8 cellular contexts compared by ENCODE assay signal in genomic region chr11:118565062-118565461, GRCh38. TPM values are rescaled to one million over a fixed set of nuclear protein-coding genes. Genes with fewer than 3 reads are reported as not detected.
A peak's percentile ranks its signal among the peaks of the same experiment; 100 is the strongest.
DNase-seq lines count a peak whose midpoint lies in the region; ATAC-seq, FAIRE-seq and TF ChIP-seq lines count a peak whose summit lies in the region.

No MANE protein-coding gene starts in this region.

- in situ Hi-C loops in K562 (cut with MboI), result no loop called here
- in situ Hi-C loops in transverse colon (cut with MboI; ENCODE audit: low pct_ligation_motif_present in 1 of 4, low pct_unique_long_range_greater_than_20kb in 1 of 4, low sequenced_read_pairs in 3 of 4), result no loop called here

- H3K27ac Mint-ChIP-seq in activated CD8-positive, alpha-beta memory T cell treated with anti-CD3 and anti-CD28 coated beads, Interleukin-2, amount 10 ng/mL, durations not matched to agents 7 days and 5 days, result no peak overlapping the region

- H3K4me3 Mint-ChIP-seq in activated CD8-positive, alpha-beta memory T cell treated with anti-CD3 and anti-CD28 coated beads, Interleukin-2, amount 10 ng/mL, durations not matched to agents 7 days and 5 days, result peak overlapping the region; percentile 37

- H3K4me3 ChIP-seq in K562 (no peak overlapping the region), lower lobe of right lung (peak overlapping the region; percentile 68), transverse colon (peak overlapping the region in 3 of 4 donors; percentile 44 to 82 (median 49))

- H3K4me1 ChIP-seq in K562 (replicated peaks in 1 of 2; ENCODE audit: control insufficient read depth in 2 of 2, insufficient read depth in 2 of 2, low read length in 2 of 2) (peaks cover 0 to 5% of the 10 kb centered on the region in 2 experiments), lower lobe of right lung (peaks cover 10% of the 10 kb centered on the region), transverse colon (peaks cover 0 to 10% (median 8%) of the 10 kb centered on the region in 4 donors)

- H3K9me3 Mint-ChIP-seq in activated CD8-positive, alpha-beta memory T cell treated with anti-CD3 and anti-CD28 coated beads, Interleukin-2, amount 10 ng/mL, durations not matched to agents 7 days and 5 days (ENCODE audit: low read depth), result no peaks in the 10 kb centered on the region

- intact Hi-C loops in K562 (cut with micrococcal nuclease) (loop anchor here (5.0 to 10.0 kb wide), 4 partner anchors 33 to 268 kb away; partner anchors contain the start of genes ATP5MG and TMEM25), lower lobe of right lung (cut with DNase I) (no loop called here), transverse colon (cut with DNase I; ENCODE audit: low total_unique reads) (no loop called here)

- DNase-seq in activated CD8-positive, alpha-beta memory T cell treated with anti-CD3 and anti-CD28 coated beads, Interleukin-2, amount 10 ng/mL, durations not matched to agents 7 days and 5 days, result no peak
- DNase-seq in activated CD8-positive, alpha-beta memory T cell treated with anti-CD3 and anti-CD28 coated beads, Interleukin-2, amount 50 U/mL, for 4 hours, result no peak
- DNase-seq in K562 (ENCODE audit: extremely low read depth in 1 of 4, low spot score in 3 of 4) (no peak), lower lobe of right lung (no peak), transverse colon (no peak), SKM-1 (lab: John Stamatoyannopoulos, UW; ENCODE audit: unreplicated experiment) (no peak), RCC 7860 (ENCODE audit: low spot score) (no peak)

- H3K36me3 ChIP-seq in K562 (ENCODE audit: control insufficient read depth, insufficient read depth, low read length) (no peaks in the 10 kb centered on the region), lower lobe of right lung (peaks cover under 1% of the 10 kb centered on the region), transverse colon (no peaks in the 10 kb centered on the region)

- no peaks in the 10 kb centered on the region for H4K20me1 ChIP-seq in K562 (replicated peaks; ENCODE audit: control insufficient read depth, insufficient read depth, low read length)

- no peaks in the 10 kb centered on the region for H3K36me3 Mint-ChIP-seq in activated CD8-positive, alpha-beta memory T cell treated with anti-CD3 and anti-CD28 coated beads, Interleukin-2, amount 10 ng/mL, durations not matched to agents 7 days and 5 days

- TF ChIP-seq RAD21 in K562 (CRISPR knock-in tag; conservative IDR thresholded peaks at IDR 0.05 in 1 of 2, IDR thresholded peaks at IDR 0.05 in 1 of 2), result no peak

- FAIRE-seq in K562 (lab: Jason Lieb, UNC), result no peak
- no peak for FAIRE-seq in RCC 7860 (lab: Jason Lieb, UNC)

- POLR2A ChIA-PET in K562 (lab: Yijun Ruan, JAX), result no interaction called here

- BruUV-seq in K562 (replicated peaks; lab: Mats Ljungman, UMichigan), result no TSS peak

- no peaks in the 10 kb centered on the region for H3K9me1 ChIP-seq in K562 (ENCODE audit: control insufficient read depth, insufficient read depth, low read length)

- H3K4me1 Mint-ChIP-seq in activated CD8-positive, alpha-beta memory T cell treated with anti-CD3 and anti-CD28 coated beads, Interleukin-2, amount 10 ng/mL, durations not matched to agents 7 days and 5 days, result peaks cover 20% of the 10 kb centered on the region

- TF ChIP-seq CTCF in K562 (IDR thresholded peaks at IDR 0.05 in 2 of 3, conservative IDR thresholded peaks at IDR 0.05 in 1 of 3; ENCODE audit: insufficient read depth in 2 of 3, low read depth in 1 of 3, low read length in 3 of 3) (no peak), lower lobe of right lung (IDR thresholded peaks at IDR 0.05) (no peak), transverse colon (IDR thresholded peaks at IDR 0.05) (no peak)

- no peak overlapping the region for H3K27ac ChIP-seq in K562 (ENCODE audit: extremely low read depth, low read depth, low read length)
- no peak overlapping the region for H3K27ac ChIP-seq in lower lobe of right lung
- peak overlapping the region; percentile 68 to 86 (median 80) for H3K27ac ChIP-seq in transverse colon

- H3K79me2 ChIP-seq in K562 (ENCODE audit: control insufficient read depth, insufficient read depth, low read length), result no peaks in the 10 kb centered on the region; the same call in 2 of the 3 replicates

- H3K9ac ChIP-seq in K562 (ENCODE audit: insufficient read depth in 1 of 2, low read depth in 2 of 2, low read length in 2 of 2), result peak overlapping the region; percentile 19 to 69; a peak in 2 of 4 replicates

- H3K27me3 ChIP-seq in K562 (ENCODE audit: control insufficient read depth in 2 of 2, insufficient read depth in 2 of 2, low read length in 2 of 2) (no peaks in the 10 kb centered on the region), lower lobe of right lung (ENCODE audit: low read depth) (no peaks in the 10 kb centered on the region), transverse colon (no peaks in the 10 kb centered on the region)

- H3K27me3 Mint-ChIP-seq in activated CD8-positive, alpha-beta memory T cell treated with anti-CD3 and anti-CD28 coated beads, Interleukin-2, amount 10 ng/mL, durations not matched to agents 7 days and 5 days, result no peaks in the 10 kb centered on the region

- no peak for TF ChIP-seq EP300 in K562 (IDR thresholded peaks at IDR 0.05; ENCODE audit: low read length)
- TF ChIP-seq EP300 in transverse colon (IDR thresholded peaks at IDR 0.05; ENCODE audit: low read depth), result no peak

- CTCF ChIA-PET in activated CD8-positive, alpha-beta memory T cell treated with anti-CD3 and anti-CD28 coated beads, Interleukin-2, amount 10 ng/mL, durations not matched to agents 7 days and 5 days (lab: Charles Lee), result interaction anchor here (0.7 to 1.0 kb wide), 3 partner anchors 13 to 77 kb away, joined by 3 read pairs; no protein-coding TSS in a partner anchor
- CTCF ChIA-PET in K562 (lab: Yijun Ruan, JAX; ENCODE audit: low intra/inter-chr PET ratio), result interaction anchor here (0.6 kb wide), 1 partner anchor 1802 kb away, joined by 3 read pairs; no protein-coding TSS in a partner anchor

- peak overlapping the region; percentile 74 for H3K4me2 ChIP-seq in K562 (ENCODE audit: insufficient read depth, low read length)

- ATAC-seq in activated CD8-positive, alpha-beta memory T cell treated with anti-CD3 and anti-CD28 coated beads, Interleukin-2, amount 10 ng/mL, durations not matched to agents 7 days and 5 days, result no peak
- no peak for ATAC-seq in K562
- ATAC-seq in lower lobe of right lung, result no peak
- no peak for ATAC-seq in HG02588 (IDR thresholded peaks at IDR 0.05; ENCODE audit: unreplicated experiment)

- no peak for TF ChIP-seq POLR2A in K562 (conservative IDR thresholded peaks at IDR 0.05)
- TF ChIP-seq POLR2A in transverse colon (IDR thresholded peaks at IDR 0.05), result no peak

- peak overlapping the region; percentile 66; the same call in 1 of the 2 replicates for H2AFZ ChIP-seq in K562 (ENCODE audit: low read depth, low read length)

- H3K9me3 ChIP-seq in K562 (replicated peaks; ENCODE audit: control insufficient read depth, insufficient read depth, low read depth, low read length) (no peaks in the 10 kb centered on the region), lower lobe of right lung (no peaks in the 10 kb centered on the region), transverse colon (no peaks in the 10 kb centered on the region)

- WGBS in K562 (ENCODE audit: insufficient coverage, low coverage, missing lambda C conversion rate), result 63% methylated on average over 5 of the region's 5 CpGs
- WGBS in transverse colon (ENCODE audit: low coverage in 1 of 2), 2 donors, result 40% methylated on average over 5 of the region's 5 CpGs; no CpG with 5 or more reads in 1 of the 2 donors

RNA-seq across cellular contexts. Expression of gene IFT46, which starts 0.7 kb away (rescaled TPM):
- 10 to 100 TPM; 10.4 to 13.1 TPM for total RNA-seq in activated CD8-positive, alpha-beta memory T cell treated with anti-CD3 and anti-CD28 coated beads, Interleukin-2, amount 10 ng/mL, durations not matched to agents 7 days and 5 days
- total RNA-seq in K562 (2011; cell fraction: chromatin; rRNA removed; ENCODE audit: low replicate concordance), result 15.4 and 15.5 TPM in 2 replicates
- 7.9 and 8.5 TPM in 2 replicates for total RNA-seq in K562 (2011; cell fraction: nucleolus; rRNA removed)
- 11.7 and 12.6 TPM in 2 replicates for total RNA-seq in K562 (2011; cell fraction: nucleoplasm; rRNA removed)
- 11.8 and 12.0 TPM in 2 replicates for total RNA-seq in K562 (2014; rRNA removed)
- 14.3 and 15.2 TPM in 2 replicates for total RNA-seq in K562 (2014; rRNA removed; fragmentation: Illumina TruSeq; extraction: Trizol)
- 15.2 and 16.6 TPM in 2 replicates for total RNA-seq in K562 (2015; rRNA removed; fragmentation: Illumina TruSeq; extraction: Trizol)
- total RNA-seq in K562 (2021), result 9.9 and 10.1 TPM in 2 replicates
- polyA plus RNA-seq in K562 (2011; rRNA removed), result 16.8 and 30.4 TPM in 2 replicates
- polyA plus RNA-seq in K562 (2011; cell fraction: cytosol; rRNA removed), result 10.8 and 26.7 TPM in 2 replicates
- polyA plus RNA-seq in K562 (2011; cell fraction: nucleus; rRNA removed), result 8.8 and 20.4 TPM in 2 replicates
- polyA plus RNA-seq in K562 (2012), result 10.6 and 13.5 TPM in 2 replicates
- polyA plus RNA-seq in K562 (2014; fragmentation: Illumina TruSeq; extraction: Trizol), result 15.9 and 18.9 TPM in 2 replicates
- polyA plus RNA-seq in K562 (2014; fragmentation: Nextera tagmentation; extraction: Ambion mirVana), result 10 to 100 TPM; 24.2 to 29.5 TPM
- 14.3 and 14.8 TPM in 2 replicates for polyA plus RNA-seq in K562 (2014; rRNA removed)
- polyA minus RNA-seq in K562 (2011; rRNA and poly(A)+ RNA removed), result 14.8 and 27.5 TPM in 2 replicates
- polyA minus RNA-seq in K562 (2011; cell fraction: cytosol; rRNA and poly(A)+ RNA removed), result 5.8 and 6.4 TPM in 2 replicates
- polyA minus RNA-seq in K562 (2011; cell fraction: nucleus; rRNA and poly(A)+ RNA removed), result 2.0 and 6.7 TPM in 2 replicates
- total RNA-seq in lower lobe of right lung, result 18.5 TPM
- total RNA-seq in transverse colon, result 10 to 100 TPM in 3 of 4 donors, 1 to 10 TPM in 1; 4.8 to 20.2 (median 14.8) TPM

RNA-seq across cellular contexts. Expression of gene ARCN1, which starts 7.1 kb away (rescaled TPM):
- total RNA-seq in activated CD8-positive, alpha-beta memory T cell treated with anti-CD3 and anti-CD28 coated beads, Interleukin-2, amount 10 ng/mL, durations not matched to agents 7 days and 5 days, result 100 to 1,000 TPM in 1 of 2 experiments, 10 to 100 TPM in 1; 98.9 to 130 TPM
- total RNA-seq in K562 (2011; cell fraction: chromatin; rRNA removed; ENCODE audit: low replicate concordance), result 33.0 and 70.2 TPM in 2 replicates
- total RNA-seq in K562 (2011; cell fraction: nucleolus; rRNA removed), result 25.1 and 26.7 TPM in 2 replicates
- total RNA-seq in K562 (2011; cell fraction: nucleoplasm; rRNA removed), result 50.7 and 82.0 TPM in 2 replicates
- total RNA-seq in K562 (2014; rRNA removed) (47.4 and 50.4 TPM in 2 replicates), K562 (2014; rRNA removed; fragmentation: Illumina TruSeq; extraction: Trizol) (76.4 and 87.6 TPM in 2 replicates), K562 (2015; rRNA removed; fragmentation: Illumina TruSeq; extraction: Trizol) (72.3 and 77.9 TPM in 2 replicates), K562 (2021) (87.6 and 94.4 TPM in 2 replicates), lower lobe of right lung (122 TPM), transverse colon (10 to 100 TPM; 27.9 to 80.3 (median 61.0) TPM)
- polyA plus RNA-seq in K562 (2011; rRNA removed) (224 and 237 TPM in 2 replicates), K562 (2014; fragmentation: Illumina TruSeq; extraction: Trizol) (109 and 126 TPM in 2 replicates), K562 (2014; fragmentation: Nextera tagmentation; extraction: Ambion mirVana) (10 to 100 TPM; 30.0 to 43.5 TPM), K562 (2014; rRNA removed) (75.8 and 81.0 TPM in 2 replicates)
- 136 and 284 TPM in 2 replicates for polyA plus RNA-seq in K562 (2011; cell fraction: cytosol; rRNA removed)
- 27.6 and 58.6 TPM in 2 replicates for polyA plus RNA-seq in K562 (2011; cell fraction: nucleus; rRNA removed)
- polyA plus RNA-seq in K562 (2012), result 72.5 and 103 TPM in 2 replicates
- 236 and 317 TPM in 2 replicates for polyA minus RNA-seq in K562 (2011; rRNA and poly(A)+ RNA removed)
- 88.0 and 104 TPM in 2 replicates for polyA minus RNA-seq in K562 (2011; cell fraction: cytosol; rRNA and poly(A)+ RNA removed)
- polyA minus RNA-seq in K562 (2011; cell fraction: nucleus; rRNA and poly(A)+ RNA removed), result 8.8 and 22.3 TPM in 2 replicates

RNA-seq across cellular contexts. Expression of gene TMEM25, which starts 34.1 kb away (rescaled TPM):
- 1 to 10 TPM; 8.4 to 8.6 TPM for total RNA-seq in activated CD8-positive, alpha-beta memory T cell treated with anti-CD3 and anti-CD28 coated beads, Interleukin-2, amount 10 ng/mL, durations not matched to agents 7 days and 5 days
- total RNA-seq in K562 (2011; cell fraction: chromatin; rRNA removed; ENCODE audit: low replicate concordance), result 15.4 and 39.3 TPM in 2 replicates
- 19.7 and 20.1 TPM in 2 replicates for total RNA-seq in K562 (2011; cell fraction: nucleolus; rRNA removed)
- 15.8 and 18.2 TPM in 2 replicates for total RNA-seq in K562 (2011; cell fraction: nucleoplasm; rRNA removed)
- total RNA-seq in K562 (2014; rRNA removed), result 1.5 and 2.1 TPM in 2 replicates
- total RNA-seq in K562 (2014; rRNA removed; fragmentation: Illumina TruSeq; extraction: Trizol), result 0.77 and 1.2 TPM in 2 replicates
- 1.8 and 2.0 TPM in 2 replicates for total RNA-seq in K562 (2015; rRNA removed; fragmentation: Illumina TruSeq; extraction: Trizol)
- 3.2 TPM in 2 replicates for total RNA-seq in K562 (2021)
- 2.2 and 7.1 TPM in 2 replicates for polyA plus RNA-seq in K562 (2011; rRNA removed)
- polyA plus RNA-seq in K562 (2011; cell fraction: cytosol; rRNA removed), result 4.0 and 6.3 TPM in 2 replicates
- polyA plus RNA-seq in K562 (2011; cell fraction: nucleus; rRNA removed), result 35.3 and 59.2 TPM in 2 replicates
- 1.6 and 4.2 TPM in 2 replicates for polyA plus RNA-seq in K562 (2012)
- 2.7 and 3.4 TPM in 2 replicates for polyA plus RNA-seq in K562 (2014; fragmentation: Illumina TruSeq; extraction: Trizol)
- under 1 TPM; 0.34 to 0.49 TPM for polyA plus RNA-seq in K562 (2014; fragmentation: Nextera tagmentation; extraction: Ambion mirVana)
- 3.8 and 4.3 TPM in 2 replicates for polyA plus RNA-seq in K562 (2014; rRNA removed)
- 4.1 and 5.3 TPM in 2 replicates for polyA minus RNA-seq in K562 (2011; rRNA and poly(A)+ RNA removed)
- 2.1 and 6.1 TPM in 2 replicates for polyA minus RNA-seq in K562 (2011; cell fraction: cytosol; rRNA and poly(A)+ RNA removed)
- polyA minus RNA-seq in K562 (2011; cell fraction: nucleus; rRNA and poly(A)+ RNA removed), result 11.3 and 17.8 TPM in 2 replicates
- total RNA-seq in lower lobe of right lung, result 18.3 TPM
- 10 to 100 TPM in 2 of 4 donors, 1 to 10 TPM in 2; 1.5 to 37.0 (median 14.5) TPM for total RNA-seq in transverse colon

RNA-seq across cellular contexts. Expression of gene TTC36, which starts 37.8 kb away (rescaled TPM):
- total RNA-seq in activated CD8-positive, alpha-beta memory T cell treated with anti-CD3 and anti-CD28 coated beads, Interleukin-2, amount 10 ng/mL, durations not matched to agents 7 days and 5 days, result under 1 TPM; 0.66 to 0.82 TPM
- total RNA-seq in K562 (2011; cell fraction: chromatin; rRNA removed; ENCODE audit: low replicate concordance), result not detected in 2 replicates
- total RNA-seq in K562 (2011; cell fraction: nucleolus; rRNA removed), result 0.66 and 0.83 TPM in 2 replicates
- not detected in 2 replicates for total RNA-seq in K562 (2011; cell fraction: nucleoplasm; rRNA removed)
- total RNA-seq in K562 (2014; rRNA removed) (0.78 TPM in 1 of 2 replicates, not detected in the other), K562 (2014; rRNA removed; fragmentation: Illumina TruSeq; extraction: Trizol) (not detected in 2 replicates), K562 (2015; rRNA removed; fragmentation: Illumina TruSeq; extraction: Trizol) (not detected in 2 replicates), K562 (2021) (0.22 and 0.36 TPM in 2 replicates), lower lobe of right lung (1.0 TPM), transverse colon (10 to 100 TPM in 1 of 4 donors, 1 to 10 TPM in 1, not detected in 2; 2.2 to 17.9 TPM)
- polyA plus RNA-seq in K562 (2011; rRNA removed) (not detected in 2 replicates), K562 (2014; fragmentation: Illumina TruSeq; extraction: Trizol) (not detected in 2 replicates), K562 (2014; fragmentation: Nextera tagmentation; extraction: Ambion mirVana) (not detected), K562 (2014; rRNA removed) (0.23 and 0.59 TPM in 2 replicates)
- 0.06 TPM in 1 of 2 replicates, not detected in the other for polyA plus RNA-seq in K562 (2011; cell fraction: cytosol; rRNA removed)
- 0.18 and 0.53 TPM in 2 replicates for polyA plus RNA-seq in K562 (2011; cell fraction: nucleus; rRNA removed)
- 0.14 and 0.15 TPM in 2 replicates for polyA plus RNA-seq in K562 (2012)
- polyA minus RNA-seq in K562 (2011; rRNA and poly(A)+ RNA removed), result not detected in 2 replicates
- polyA minus RNA-seq in K562 (2011; cell fraction: cytosol; rRNA and poly(A)+ RNA removed), result not detected in 2 replicates
- 0.27 and 0.78 TPM in 2 replicates for polyA minus RNA-seq in K562 (2011; cell fraction: nucleus; rRNA and poly(A)+ RNA removed)

RNA-seq across cellular contexts. Expression of gene PHLDB1, which starts 42.4 kb away (rescaled TPM):
- 1 to 10 TPM in 1 of 2 experiments, under 1 TPM in 1; 0.91 to 1.3 TPM for total RNA-seq in activated CD8-positive, alpha-beta memory T cell treated with anti-CD3 and anti-CD28 coated beads, Interleukin-2, amount 10 ng/mL, durations not matched to agents 7 days and 5 days
- 88.0 and 200 TPM in 2 replicates for total RNA-seq in K562 (2011; cell fraction: chromatin; rRNA removed; ENCODE audit: low replicate concordance)
- 71.3 and 79.0 TPM in 2 replicates for total RNA-seq in K562 (2011; cell fraction: nucleolus; rRNA removed)
- 93.1 and 134 TPM in 2 replicates for total RNA-seq in K562 (2011; cell fraction: nucleoplasm; rRNA removed)
- 17.8 and 21.2 TPM in 2 replicates for total RNA-seq in K562 (2014; rRNA removed)
- total RNA-seq in K562 (2014; rRNA removed; fragmentation: Illumina TruSeq; extraction: Trizol), result 7.7 and 8.5 TPM in 2 replicates
- total RNA-seq in K562 (2015; rRNA removed; fragmentation: Illumina TruSeq; extraction: Trizol), result 12.0 and 12.3 TPM in 2 replicates
- total RNA-seq in K562 (2021), result 27.0 and 28.7 TPM in 2 replicates
- polyA plus RNA-seq in K562 (2011; rRNA removed), result 17.0 and 21.7 TPM in 2 replicates
- 16.1 and 27.1 TPM in 2 replicates for polyA plus RNA-seq in K562 (2011; cell fraction: cytosol; rRNA removed)
- polyA plus RNA-seq in K562 (2011; cell fraction: nucleus; rRNA removed), result 62.2 and 110 TPM in 2 replicates
- 15.6 and 17.0 TPM in 2 replicates for polyA plus RNA-seq in K562 (2012)
- 14.2 and 16.2 TPM in 2 replicates for polyA plus RNA-seq in K562 (2014; fragmentation: Illumina TruSeq; extraction: Trizol)
- 1 to 10 TPM; 2.0 to 3.1 TPM for polyA plus RNA-seq in K562 (2014; fragmentation: Nextera tagmentation; extraction: Ambion mirVana)
- polyA plus RNA-seq in K562 (2014; rRNA removed), result 17.1 and 18.9 TPM in 2 replicates
- 24.4 and 29.0 TPM in 2 replicates for polyA minus RNA-seq in K562 (2011; rRNA and poly(A)+ RNA removed)
- polyA minus RNA-seq in K562 (2011; cell fraction: cytosol; rRNA and poly(A)+ RNA removed), result 20.1 and 22.6 TPM in 2 replicates
- polyA minus RNA-seq in K562 (2011; cell fraction: nucleus; rRNA and poly(A)+ RNA removed), result 34.6 and 34.9 TPM in 2 replicates
- 71.8 TPM for total RNA-seq in lower lobe of right lung
- total RNA-seq in transverse colon, result 100 to 1,000 TPM in 2 of 4 donors, 10 to 100 TPM in 2; 92.6 to 276 (median 161) TPM

Comparison
In these comparisons a context has a peak if more than half of its experiments do, and no peak if none do; other contexts are left out.
1. H3K27ac ChIP-seq: peak in transverse colon (4 of 4); none in K562 (single experiment) and lower lobe of right lung (single experiment).